Comparison of ENCODE assay signal across 8 cellular contexts in the genomic region with DNA sequence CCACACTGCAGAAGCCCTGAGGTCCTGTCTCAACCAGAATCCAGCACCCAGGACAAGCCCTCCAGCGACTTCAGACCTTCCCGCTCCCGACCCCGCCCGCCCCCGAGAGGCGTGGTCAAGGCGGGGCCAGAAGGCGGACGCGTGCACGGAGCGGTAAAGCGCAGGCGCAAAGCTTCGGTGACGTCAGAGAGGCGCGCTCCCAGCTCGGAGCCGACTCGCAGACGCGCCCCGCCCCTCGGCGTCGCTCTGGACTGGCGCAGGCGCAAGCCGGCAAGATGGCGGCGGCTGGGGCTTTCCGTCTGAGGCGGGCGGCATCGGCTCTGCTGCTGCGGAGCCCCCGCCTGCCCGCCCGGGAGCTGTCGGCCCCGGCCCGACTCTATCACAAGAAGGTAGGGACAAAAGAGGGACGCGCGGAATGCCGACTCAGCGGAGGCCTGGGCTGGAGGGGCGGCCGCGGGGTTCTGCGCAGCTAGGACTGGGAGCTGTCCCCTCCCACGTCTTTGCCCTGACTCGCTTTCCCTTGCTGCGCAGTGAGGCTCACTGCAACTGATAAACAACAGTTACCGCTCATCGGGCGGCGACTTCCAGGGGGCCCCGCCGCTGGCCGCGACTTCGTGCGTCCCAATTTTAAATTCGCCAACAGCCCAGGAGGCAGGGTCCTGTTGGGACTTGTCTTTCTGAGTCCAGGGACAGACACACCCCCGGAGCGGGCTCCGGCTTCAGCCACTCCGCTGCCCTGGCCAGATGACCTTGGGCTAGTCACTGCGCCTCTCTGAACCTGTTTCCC. TPM values are rescaled to one million over a fixed set of nuclear protein-coding genes. Genes with fewer than 3 reads are reported as not detected.
DNase-seq lines count a peak whose midpoint lies in the region; ATAC-seq and TF ChIP-seq lines count a peak whose summit lies in the region.

A gene (plus strand): TSS at position 249 of the 787 bp plus-strand sequence. CDS start 27 bp downstream, at position 276.

- no CpG with 5 or more reads among the region's 72 CpGs for WGBS in H9 (ENCODE audit: extremely low coverage, insufficient read length, low lambda C conversion rate)

- no peaks in the 10 kb centered on the region for H3K27me3 ChIP-seq in H9 (ENCODE audit: insufficient read depth, low read length)

- peak within 1 kb of the TSS; percentile 69 for H2BK5ac ChIP-seq in H9 (ENCODE audit: insufficient read length, low read length)

- H2BK120ac ChIP-seq in H9 (ENCODE audit: low read depth, low read length, poor library complexity, severe bottlenecking) = no peak within 1 kb of the TSS

- peaks cover 2% of the 10 kb centered on the region; the same call in 1 of the 2 replicates for H3K4me1 ChIP-seq in H9 (ENCODE audit: insufficient read depth, low read length)

- no peak within 1 kb of the TSS for H4K8ac ChIP-seq in H9 (replicated peaks; ENCODE audit: insufficient read length, low read depth, low read length)

- H4K5ac ChIP-seq in H9 (ENCODE audit: insufficient read length, low read depth, low read length) = peak within 1 kb of the TSS; percentile 72

- H3K18ac ChIP-seq in H9 (ENCODE audit: insufficient read length, low read depth, low read length) = peak within 1 kb of the TSS; percentile 63

- H3K4me2 ChIP-seq in H9 (ENCODE audit: insufficient read depth, insufficient read length, low read length) = peak within 1 kb of the TSS; percentile 99

- intact Hi-C loops in natural killer cell (cut with micrococcal nuclease) = loop anchor here (1.0 to 10.0 kb wide), 9 partner anchors 56 to 531 kb away; a partner anchor contains a TSS

- H2AK5ac ChIP-seq in H9 (ENCODE audit: insufficient read length, low read length) = no peak within 1 kb of the TSS

- peak; percentile 97 for DNase-seq in ELR (ENCODE audit: low read depth)
- DNase-seq in H9 = peak; percentile 99
- DNase-seq in M059J (ENCODE audit: low read depth) = peak; percentile 94
- peak; percentile 99 for DNase-seq in activated T-helper 9 cell treated with anti-CD3 and anti-CD28 coated beads, Interleukin-2, amount 50 U/mL, for 16 hours (ENCODE audit: low read depth)
- peak; percentile 96 for DNase-seq in fibroblast of peridontal ligament (ENCODE audit: extremely low read depth)
- peak; percentile 100 for DNase-seq in natural killer cell
- peak; percentile 95 to 99 (median 98) for DNase-seq in stimulated activated naive CD4-positive, alpha-beta T cell (lab: John Stamatoyannopoulos, UW)

- peak within 1 kb of the TSS; percentile 80 for H3K14ac ChIP-seq in H9 (ENCODE audit: insufficient read depth, low read length)

- no peak within 1 kb of the TSS for H3K4ac ChIP-seq in H9 (ENCODE audit: low read depth, low read length)

- H3K56ac ChIP-seq in H9 (ENCODE audit: insufficient read length, low read depth, low read length) = peak within 1 kb of the TSS; percentile 83

- H3K9me3 ChIP-seq in H9 (ENCODE audit: control insufficient read depth, low read depth, low read length) = no peaks in the 10 kb centered on the region

- H4K20me1 ChIP-seq in H9 (ENCODE audit: control insufficient read depth, insufficient read depth, insufficient read length) = no peaks in the 10 kb centered on the region

- H2BK20ac ChIP-seq in H9 (ENCODE audit: low read depth, low read length, poor library complexity, severe bottlenecking) = no peak within 1 kb of the TSS

- peaks cover 30% of the 10 kb centered on the region for H3K79me2 ChIP-seq in H9 (ENCODE audit: insufficient read depth, low read length)

- ATAC-seq in natural killer cell = peak; percentile 76 to 92 (median 77)

- no peak for TF ChIP-seq CTCF in H9 (conservative IDR thresholded peaks at IDR 0.05)
- TF ChIP-seq CTCF in natural killer cell (IDR thresholded peaks at IDR 0.05) = no peak

- H3K9me3 Mint-ChIP-seq in H9 = peaks cover 0 to 3% of the 10 kb centered on the region in 2 experiments; a peak in 2 of 5 replicates
- no peaks in the 10 kb centered on the region for H3K9me3 Mint-ChIP-seq in natural killer cell

- H2AFZ ChIP-seq in H9 (ENCODE audit: low read length) = peak within 1 kb of the TSS; percentile 84

- H3K36me3 Mint-ChIP-seq in H9 (ENCODE audit: insufficient read depth in 1 of 3, low read depth in 3 of 3) (peaks cover 13 to 59% (median 59%) of the 10 kb centered on the region in 3 experiments; a peak in 6 of 7 replicates), natural killer cell (peaks cover 6% of the 10 kb centered on the region)

- H3T11ph ChIP-seq in H9 (ENCODE audit: low read length) = peak within 1 kb of the TSS; percentile 37

- no peak within 1 kb of the TSS for H3K23ac ChIP-seq in H9 (ENCODE audit: insufficient read length, low read depth, low read length)

- H2BK15ac ChIP-seq in H9 (ENCODE audit: low read depth, low read length) = no peak within 1 kb of the TSS

- H2BK12ac ChIP-seq in H9 (ENCODE audit: insufficient read length, low read depth, low read length) = no peak within 1 kb of the TSS

- no peak within 1 kb of the TSS for H4K91ac ChIP-seq in H9 (ENCODE audit: insufficient read length, low read depth, low read length)

- H3K23me2 ChIP-seq in H9 (ENCODE audit: insufficient read length, low read depth, low read length, poor library complexity, severe bottlenecking) = peaks cover 18% of the 10 kb centered on the region

- TF ChIP-seq POLR2A in Raji (IDR thresholded peaks at IDR 0.05; ENCODE audit: insufficient read depth, low read depth, low read length) = peak; percentile 81

- H3K27ac Mint-ChIP-seq in H9 (peak within 1 kb of the TSS; percentile 100), natural killer cell (peak within 1 kb of the TSS; percentile 99 to 100)

- no peaks in the 10 kb centered on the region for H3K79me1 ChIP-seq in H9 (ENCODE audit: insufficient read depth, low read depth, low read length, poor library complexity, severe bottlenecking)

- H3K4me1 Mint-ChIP-seq in H9 (peaks cover 22 to 27% of the 10 kb centered on the region in 2 experiments), natural killer cell (peaks cover 39 to 42% of the 10 kb centered on the region in 2 donors)

- peak within 1 kb of the TSS; percentile 100 for H3K4me3 Mint-ChIP-seq in H9
- peak within 1 kb of the TSS; percentile 100 for H3K4me3 Mint-ChIP-seq in natural killer cell

- H3K27ac ChIP-seq in H9 (ENCODE audit: insufficient read length, low read depth, low read length) = peak within 1 kb of the TSS; percentile 61

- peak within 1 kb of the TSS; percentile 99 for H3K9ac ChIP-seq in H9 (ENCODE audit: extremely low read depth, insufficient read length, low read length)

- H3K27me3 Mint-ChIP-seq in H9 (ENCODE audit: low read depth) (no peaks in the 10 kb centered on the region), natural killer cell (ENCODE audit: low read depth in 2 of 2) (no peaks in the 10 kb centered on the region)

RNA-seq across cellular contexts. Expression of the gene that starts here (rescaled TPM):
- total RNA-seq in H9 (2021) (63.9 and 64.9 TPM in 2 replicates), natural killer cell (100 to 1,000 TPM in 1 of 3 donors, 10 to 100 TPM in 2; 86.9 to 103 (median 97.4) TPM)
- total RNA-seq in M059J (2014; rRNA removed; shearing (Covaris generic)) = 90.9 and 102 TPM in 2 replicates

Comparison
In these comparisons a context has a peak if more than half of its experiments do, and no peak if none do; other contexts are left out.
1. Peak in every context shown above with its lines: DNase-seq, ATAC-seq and H3K27ac ChIP-seq.